Comparison of ENCODE assay signal across 8 cellular contexts in genomic region chr1:77978293-77978968, GRCh38. TPM values are rescaled to one million over a fixed set of nuclear protein-coding genes. Genes with fewer than 3 reads are reported as not detected.
DNase-seq lines count a peak whose midpoint lies in the region; ATAC-seq and TF ChIP-seq lines count a peak whose summit lies in the region.

No MANE protein-coding gene starts in this region.

- TF ChIP-seq POLR2A in prostate gland (IDR thresholded peaks at IDR 0.05) = peak; percentile 61

- peaks cover 25% of the 10 kb centered on the region for H3K36me3 Mint-ChIP-seq in HFFc6 (ENCODE audit: low read depth)

- TF ChIP-seq CTCF in HFFc6 (IDR thresholded peaks at IDR 0.05) = no peak
- no peak for TF ChIP-seq CTCF in prostate gland (IDR thresholded peaks at IDR 0.05)

- intact Hi-C loops in left cardiac atrium (cut with DNase I) = loop anchor here (5.0 to 10.0 kb wide), 3 partner anchors 69 to 136 kb away; partner anchors contain the start of gene GIPC2 (in 1 of the 2)
- intact Hi-C loops in prostate gland (cut with DNase I) = loop anchor here (5.0 to 10.0 kb wide), 4 partner anchors 69 to 296 kb away; partner anchors contain the start of genes GIPC2 and ZZZ3

- H3K4me1 Mint-ChIP-seq in HFFc6 (ENCODE audit: low read depth) = peaks cover 49% of the 10 kb centered on the region

- H3K27ac Mint-ChIP-seq in HFFc6 = no peak overlapping the region

- in situ Hi-C loops in SK-MEL-5 (cut with HindIII; ENCODE audit: low pct_unique_long_range_greater_than_20kb, low sequenced_read_pairs) = no loop called here

- no peaks in the 10 kb centered on the region for H3K27me3 ChIP-seq in prostate gland (replicated peaks; ENCODE audit: insufficient read depth)

- H3K36me3 ChIP-seq in prostate gland (no peaks in the 10 kb centered on the region), urinary bladder (ENCODE audit: insufficient read depth) (no peaks in the 10 kb centered on the region)

- H3K9me3 ChIP-seq in prostate gland = no peaks in the 10 kb centered on the region

- peak; percentile 77 to 80 for ATAC-seq in left cardiac atrium

- H3K4me3 Mint-ChIP-seq in HFFc6 = no peak overlapping the region

- WGBS in prostate gland = under 1% methylated on average over 34 of the region's 34 CpGs
- WGBS in urinary bladder = under 1% methylated on average over 34 of the region's 34 CpGs

- 0 out of 2 replicates have a peak, but pooled peaks cover 7% of the 10 kb centered on the region for H3K9me3 Mint-ChIP-seq in HFFc6

- H3K4me3 ChIP-seq in GM08714 (ENCODE audit: low read length) = peak overlapping the region; percentile 97
- peak overlapping the region; percentile 65 to 70 for H3K4me3 ChIP-seq in prostate gland
- H3K4me3 ChIP-seq in urinary bladder (ENCODE audit: low read depth, low read length) = peak overlapping the region; percentile 58

- H3K27ac ChIP-seq in prostate gland = peak overlapping the region; percentile 96 to 97
- H3K27ac ChIP-seq in urinary bladder (ENCODE audit: low read depth) = peak overlapping the region; percentile 98

- no peaks in the 10 kb centered on the region; the same call in 1 of the 2 replicates for H3K27me3 Mint-ChIP-seq in HFFc6 (ENCODE audit: insufficient read depth)

- H3K4me1 ChIP-seq in prostate gland (replicated peaks) (peaks cover 14% of the 10 kb centered on the region), urinary bladder (ENCODE audit: insufficient read depth) (no peaks in the 10 kb centered on the region)

- DNase-seq in HFFc6 (peak; percentile 95), NAMALWA (ENCODE audit: low spot score) (peak; percentile 94), SK-MEL-5 (ENCODE audit: low read depth, low spot score) (peak; percentile 96), left cardiac atrium (peak; percentile 62), prostate gland (ENCODE audit: low spot score) (peak; percentile 75)
- peak; percentile 74 for DNase-seq in activated naive CD4-positive, alpha-beta T cell treated with anti-CD3 and anti-CD28 coated beads, Interleukin-2, amount 50 U/mL, for 16 hours

RNA-seq across cellular contexts. Expression of gene FUBP1, which starts 0.4 kb away (rescaled TPM):
- total RNA-seq in HFFc6 (2021; fragmentation: NEBNext Ultra II Directional; extraction: Animal tissue kit (Norgen Biotek cat#: 25700)) = 100 to 1,000 TPM in 5 of 6 experiments, 10 to 100 TPM in 1; 94.7 to 125 (median 119) TPM
- 96.3 and 100 TPM in 2 replicates for total RNA-seq in SK-MEL-5 (2014; rRNA removed; shearing (Covaris generic))
- 90.7 and 112 TPM in 2 replicates for polyA plus RNA-seq in SK-MEL-5 (2015; cell fraction: cytosol; rRNA removed)
- polyA plus RNA-seq in SK-MEL-5 (2015; cell fraction: nucleus; rRNA removed) = 571 and 723 TPM in 2 replicates
- 10 to 100 TPM; 54.3 to 78.5 TPM for total RNA-seq in left cardiac atrium
- total RNA-seq in prostate gland = 100 to 1,000 TPM; 109 to 126 TPM
- total RNA-seq in urinary bladder = 315 TPM
- 55.8 TPM for polyA plus RNA-seq in urinary bladder

RNA-seq across cellular contexts. Expression of gene DNAJB4, which starts 26.3 kb away (rescaled TPM):
- 100 to 1,000 TPM in 3 of 6 experiments, 10 to 100 TPM in 3; 89.6 to 245 (median 99.0) TPM for total RNA-seq in HFFc6 (2021; fragmentation: NEBNext Ultra II Directional; extraction: Animal tissue kit (Norgen Biotek cat#: 25700))
- 10.2 and 14.3 TPM in 2 replicates for total RNA-seq in SK-MEL-5 (2014; rRNA removed; shearing (Covaris generic))
- polyA plus RNA-seq in SK-MEL-5 (2015; cell fraction: cytosol; rRNA removed) = 8.9 TPM in 2 replicates
- polyA plus RNA-seq in SK-MEL-5 (2015; cell fraction: nucleus; rRNA removed) = 15.3 and 17.4 TPM in 2 replicates
- 100 to 1,000 TPM in 1 of 2 donors, 10 to 100 TPM in 1; 78.6 to 105 TPM for total RNA-seq in left cardiac atrium
- 10 to 100 TPM; 15.8 to 22.8 TPM for total RNA-seq in prostate gland
- 67.1 TPM for total RNA-seq in urinary bladder
- 34.7 TPM for polyA plus RNA-seq in urinary bladder

Comparison
In these comparisons a context has a peak if more than half of its experiments do, and no peak if none do; other contexts are left out.
1. Peak in every context shown above with its lines: DNase-seq, ATAC-seq, H3K4me3 ChIP-seq and H3K27ac ChIP-seq.